ENCODE assay signal across 9 cellular contexts in the genomic region with DNA sequence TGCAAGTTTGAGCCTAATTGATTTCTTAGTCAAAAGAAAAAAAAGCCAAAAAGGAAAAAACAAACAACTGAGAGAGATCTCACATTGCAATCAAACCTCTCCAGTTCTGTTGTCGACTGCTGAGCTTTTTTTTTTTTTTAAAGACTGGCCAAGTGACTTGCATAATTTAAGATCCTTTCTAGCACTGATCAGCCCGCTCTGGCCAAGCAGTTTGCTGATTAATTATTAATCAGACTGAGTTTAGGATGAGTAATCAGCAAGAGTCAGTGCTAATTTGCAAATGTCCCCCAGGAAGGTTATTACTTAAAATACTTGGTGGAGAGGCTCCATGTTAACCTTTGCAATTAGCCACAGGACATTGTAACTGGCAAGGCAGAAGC.
DNase-seq lines count a peak whose midpoint lies in the region; ATAC-seq and TF ChIP-seq lines count a peak whose summit lies in the region.
"Had no signal": no experiment of that assay in that cellular context is flagged by ENCODE, and none has a peak within 500 bp of the region (broad histone marks: within the 10 kb centered on the region; RNA-seq: fewer than 3 reads in every experiment).

No MANE protein-coding gene starts in this region.

- H3K4me3 ChIP-seq in foreskin fibroblast (ENCODE audit: low read depth in 1 of 2, low read length in 2 of 2), result no peak overlapping the region
- H3K4me3 ChIP-seq in WERI-Rb-1 (ENCODE audit: low read depth, low read length), result no peak overlapping the region

- DNase-seq in GM03348 (ENCODE audit: low spot score), result peak; percentile 54
- DNase-seq in foreskin fibroblast, result peak; percentile 13 to 35
- DNase-seq in NCI-H345 treated with DMSO at 0.1 percent for 48 hours (lab: John Stamatoyannopoulos, UW; ENCODE audit: unreplicated experiment), result no peak
- DNase-seq in activated CD4-positive, alpha-beta T cell treated with anti-CD3 and anti-CD28 coated beads, Interleukin-2, amount 50 U/mL, for 1 hour, result no peak
- DNase-seq in WERI-Rb-1, result no peak
- no peak for DNase-seq in substantia nigra (lab: John Stamatoyannopoulos, UW)

- peaks cover 65% of the 10 kb centered on the region for H3K27me3 ChIP-seq in WERI-Rb-1 (ENCODE audit: insufficient read depth, low read depth, severe bottlenecking)

- H3K9me3 ChIP-seq in WERI-Rb-1 (ENCODE audit: severe bottlenecking), result no peaks in the 10 kb centered on the region

- H3K36me3 ChIP-seq in WERI-Rb-1, result no peaks in the 10 kb centered on the region

- peak; percentile 47 for ATAC-seq in GM21447 (IDR thresholded peaks at IDR 0.05; ENCODE audit: unreplicated experiment)
- peak; percentile 74 for ATAC-seq in HG03378 (IDR thresholded peaks at IDR 0.05; ENCODE audit: unreplicated experiment)
- ATAC-seq: Panc1 had no signal

- TF ChIP-seq CTCF in foreskin fibroblast (IDR thresholded peaks at IDR 0.05; ENCODE audit: low read depth, low read length) (no peak), WERI-Rb-1 (IDR thresholded peaks at IDR 0.05; ENCODE audit: low read depth, low read length) (no peak)

- H3K27ac ChIP-seq in WERI-Rb-1 (no peak overlapping the region), substantia nigra (ENCODE audit: low read depth, low read length, poor library complexity, severe bottlenecking) (no peak overlapping the region)

Comparison
In these comparisons a context has a peak if more than half of its experiments do, and no peak if none do; other contexts are left out.
1. DNase-seq: peak in GM03348 (single experiment) and foreskin fibroblast (2 of 2); none in NCI-H345 treated with DMSO at 0.1 percent for 48 hours (single experiment), activated CD4-positive, alpha-beta T cell treated with anti-CD3 and anti-CD28 coated beads, Interleukin-2, amount 50 U/mL, for 1 hour (single experiment), WERI-Rb-1 (single experiment) and substantia nigra (0 of 49).